Comparison of ENCODE assay signal across 2 cellular contexts in genomic region chr12:1502856-1503255, GRCh38.
TF ChIP-seq lines count a peak whose summit lies in the region.

No MANE protein-coding gene starts in this region.

TF ChIP-seq in A549, 52 proteins besides CTCF, POLR2A, EP300 and RAD21:
- TF ChIP-seq NPAS2 (CRISPR knock-in tag; IDR thresholded peaks at IDR 0.05; ENCODE audit: borderline replicate concordance): no peak
- TF ChIP-seq ZC3H11A (IDR thresholded peaks at IDR 0.05): no peak
- no peak for TF ChIP-seq JUNB (IDR thresholded peaks at IDR 0.05)
- no peak for TF ChIP-seq TFCP2L1 (CRISPR knock-in tag; IDR thresholded peaks at IDR 0.05)
- TF ChIP-seq CBX2 (IDR thresholded peaks at IDR 0.05; ENCODE audit: borderline replicate concordance, low read depth): no peak
- no peak for TF ChIP-seq CBX8 (IDR thresholded peaks at IDR 0.05)
- TF ChIP-seq PBX3 (IDR thresholded peaks at IDR 0.05): no peak
- TF ChIP-seq, protein P1, sequence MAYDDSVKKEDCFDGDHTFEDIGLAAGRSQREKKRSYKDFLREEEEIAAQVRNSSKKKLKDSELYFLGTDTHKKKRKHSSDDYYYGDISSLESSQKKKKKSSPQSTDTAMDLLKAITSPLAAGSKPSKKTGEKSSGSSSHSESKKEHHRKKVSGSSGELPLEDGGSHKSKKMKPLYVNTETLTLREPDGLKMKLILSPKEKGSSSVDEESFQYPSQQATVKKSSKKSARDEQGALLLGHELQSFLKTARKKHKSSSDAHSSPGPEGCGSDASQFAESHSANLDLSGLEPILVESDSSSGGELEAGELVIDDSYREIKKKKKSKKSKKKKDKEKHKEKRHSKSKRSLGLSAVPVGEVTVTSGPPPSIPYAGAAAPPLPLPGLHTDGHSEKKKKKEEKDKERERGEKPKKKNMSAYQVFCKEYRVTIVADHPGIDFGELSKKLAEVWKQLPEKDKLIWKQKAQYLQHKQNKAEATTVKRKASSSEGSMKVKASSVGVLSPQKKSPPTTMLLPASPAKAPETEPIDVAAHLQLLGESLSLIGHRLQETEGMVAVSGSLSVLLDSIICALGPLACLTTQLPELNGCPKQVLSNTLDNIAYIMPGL (CRISPR knock-in tag; IDR thresholded peaks at IDR 0.05; ENCODE audit: borderline replicate concordance): no peak
- no peak for TF ChIP-seq EHF (CRISPR knock-in tag; IDR thresholded peaks at IDR 0.05)
- no peak for TF ChIP-seq SMC3 (IDR thresholded peaks at IDR 0.05)
- TF ChIP-seq ELK1 (IDR thresholded peaks at IDR 0.05; ENCODE audit: low read depth, low read length): no peak
- no peak for TF ChIP-seq POLR2AphosphoS2 (conservative IDR thresholded peaks at IDR 0.05; ENCODE audit: low read length)
TF ChIP-seq in A549: peak in this region for 0.

TF ChIP-seq in HepG2, 621 proteins besides CTCF, POLR2A, EP300 and RAD21:
- no peak for TF ChIP-seq CBX5 (CRISPR knock-in tag; IDR thresholded peaks at IDR 0.05; ENCODE audit: borderline replicate concordance)
- TF ChIP-seq ZNF776 (CRISPR knock-in tag; IDR thresholded peaks at IDR 0.05): no peak
- TF ChIP-seq, protein P2, sequence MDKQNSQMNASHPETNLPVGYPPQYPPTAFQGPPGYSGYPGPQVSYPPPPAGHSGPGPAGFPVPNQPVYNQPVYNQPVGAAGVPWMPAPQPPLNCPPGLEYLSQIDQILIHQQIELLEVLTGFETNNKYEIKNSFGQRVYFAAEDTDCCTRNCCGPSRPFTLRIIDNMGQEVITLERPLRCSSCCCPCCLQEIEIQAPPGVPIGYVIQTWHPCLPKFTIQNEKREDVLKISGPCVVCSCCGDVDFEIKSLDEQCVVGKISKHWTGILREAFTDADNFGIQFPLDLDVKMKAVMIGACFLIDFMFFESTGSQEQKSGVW (CRISPR knock-in tag; IDR thresholded peaks at IDR 0.05; ENCODE audit: borderline replicate concordance): no peak
- TF ChIP-seq, protein P3, sequence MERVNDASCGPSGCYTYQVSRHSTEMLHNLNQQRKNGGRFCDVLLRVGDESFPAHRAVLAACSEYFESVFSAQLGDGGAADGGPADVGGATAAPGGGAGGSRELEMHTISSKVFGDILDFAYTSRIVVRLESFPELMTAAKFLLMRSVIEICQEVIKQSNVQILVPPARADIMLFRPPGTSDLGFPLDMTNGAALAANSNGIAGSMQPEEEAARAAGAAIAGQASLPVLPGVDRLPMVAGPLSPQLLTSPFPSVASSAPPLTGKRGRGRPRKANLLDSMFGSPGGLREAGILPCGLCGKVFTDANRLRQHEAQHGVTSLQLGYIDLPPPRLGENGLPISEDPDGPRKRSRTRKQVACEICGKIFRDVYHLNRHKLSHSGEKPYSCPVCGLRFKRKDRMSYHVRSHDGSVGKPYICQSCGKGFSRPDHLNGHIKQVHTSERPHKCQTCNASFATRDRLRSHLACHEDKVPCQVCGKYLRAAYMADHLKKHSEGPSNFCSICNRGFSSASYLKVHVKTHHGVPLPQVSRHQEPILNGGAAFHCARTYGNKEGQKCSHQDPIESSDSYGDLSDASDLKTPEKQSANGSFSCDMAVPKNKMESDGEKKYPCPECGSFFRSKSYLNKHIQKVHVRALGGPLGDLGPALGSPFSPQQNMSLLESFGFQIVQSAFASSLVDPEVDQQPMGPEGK (CRISPR knock-in tag; IDR thresholded peaks at IDR 0.05): no peak
- no peak for TF ChIP-seq ZNF138 (CRISPR knock-in tag; IDR thresholded peaks at IDR 0.05; ENCODE audit: low read depth)
- no peak for TF ChIP-seq GPBP1L1 (CRISPR knock-in tag; IDR thresholded peaks at IDR 0.05)
- TF ChIP-seq ZNF33A (CRISPR knock-in tag; IDR thresholded peaks at IDR 0.05; ENCODE audit: borderline replicate concordance): no peak
- TF ChIP-seq ZNF180 (CRISPR knock-in tag; IDR thresholded peaks at IDR 0.05; ENCODE audit: borderline replicate concordance, low read depth): no peak
- TF ChIP-seq, protein P4, sequence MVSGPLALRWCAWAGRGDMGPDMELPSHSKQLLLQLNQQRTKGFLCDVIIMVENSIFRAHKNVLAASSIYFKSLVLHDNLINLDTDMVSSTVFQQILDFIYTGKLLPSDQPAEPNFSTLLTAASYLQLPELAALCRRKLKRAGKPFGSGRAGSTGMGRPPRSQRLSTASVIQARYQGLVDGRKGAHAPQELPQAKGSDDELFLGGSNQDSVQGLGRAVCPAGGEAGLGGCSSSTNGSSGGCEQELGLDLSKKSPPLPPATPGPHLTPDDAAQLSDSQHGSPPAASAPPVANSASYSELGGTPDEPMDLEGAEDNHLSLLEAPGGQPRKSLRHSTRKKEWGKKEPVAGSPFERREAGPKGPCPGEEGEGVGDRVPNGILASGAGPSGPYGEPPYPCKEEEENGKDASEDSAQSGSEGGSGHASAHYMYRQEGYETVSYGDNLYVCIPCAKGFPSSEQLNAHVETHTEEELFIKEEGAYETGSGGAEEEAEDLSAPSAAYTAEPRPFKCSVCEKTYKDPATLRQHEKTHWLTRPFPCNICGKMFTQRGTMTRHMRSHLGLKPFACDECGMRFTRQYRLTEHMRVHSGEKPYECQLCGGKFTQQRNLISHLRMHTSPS (CRISPR knock-in tag; IDR thresholded peaks at IDR 0.05; ENCODE audit: low read depth): no peak
- TF ChIP-seq PCBP1 (IDR thresholded peaks at IDR 0.05; ENCODE audit: borderline replicate concordance, low read depth, low read length): no peak
- no peak for TF ChIP-seq SRSF9 (IDR thresholded peaks at IDR 0.05; ENCODE audit: borderline replicate concordance, insufficient read depth, low read depth, low read length, poor library complexity, severe bottlenecking)
- TF ChIP-seq SIN3A (IDR thresholded peaks at IDR 0.05; ENCODE audit: borderline replicate concordance, low read depth, low read length): no peak
- no peak for TF ChIP-seq ZNF720 (CRISPR knock-in tag; IDR thresholded peaks at IDR 0.05)
- no peak for TF ChIP-seq HMGXB3 (CRISPR knock-in tag; IDR thresholded peaks at IDR 0.05; ENCODE audit: borderline replicate concordance)
- TF ChIP-seq FOXC1 (CRISPR knock-in tag; IDR thresholded peaks at IDR 0.05; ENCODE audit: borderline replicate concordance): no peak
- TF ChIP-seq TCF7L2 (IDR thresholded peaks at IDR 0.05; ENCODE audit: low read depth, low read length): no peak
- TF ChIP-seq RARG (CRISPR knock-in tag; IDR thresholded peaks at IDR 0.05; ENCODE audit: low read depth): no peak
